ENCODE assay signal across 1 cellular context in the genomic region with DNA sequence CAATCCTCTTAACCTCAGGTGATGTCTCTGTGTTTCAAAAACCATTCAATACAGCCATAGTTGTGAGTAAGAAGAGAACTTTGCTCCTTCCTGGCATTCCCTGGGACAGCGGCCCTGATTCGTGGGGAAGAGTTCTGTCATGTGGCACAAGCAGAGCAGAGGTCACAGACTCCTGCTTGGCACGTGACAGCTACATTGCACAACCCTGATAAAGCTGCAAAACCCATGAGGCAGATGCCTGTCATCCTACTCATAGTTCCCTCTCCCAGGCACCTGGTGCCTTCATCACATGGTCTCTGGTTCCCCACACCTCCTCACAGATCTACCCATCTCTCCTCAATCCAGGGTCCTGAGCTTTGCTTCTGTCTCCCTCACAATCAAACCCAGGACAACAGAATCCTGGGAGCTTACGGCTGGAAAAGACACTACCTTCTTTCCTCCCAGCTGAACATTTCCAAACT.
TF ChIP-seq lines count a peak whose summit lies in the region.

No MANE protein-coding gene starts in this region.

TF ChIP-seq in HepG2, 621 proteins besides CTCF, POLR2A, EP300 and RAD21 (continued from another document and continues in another):
- TF ChIP-seq, protein P1, sequence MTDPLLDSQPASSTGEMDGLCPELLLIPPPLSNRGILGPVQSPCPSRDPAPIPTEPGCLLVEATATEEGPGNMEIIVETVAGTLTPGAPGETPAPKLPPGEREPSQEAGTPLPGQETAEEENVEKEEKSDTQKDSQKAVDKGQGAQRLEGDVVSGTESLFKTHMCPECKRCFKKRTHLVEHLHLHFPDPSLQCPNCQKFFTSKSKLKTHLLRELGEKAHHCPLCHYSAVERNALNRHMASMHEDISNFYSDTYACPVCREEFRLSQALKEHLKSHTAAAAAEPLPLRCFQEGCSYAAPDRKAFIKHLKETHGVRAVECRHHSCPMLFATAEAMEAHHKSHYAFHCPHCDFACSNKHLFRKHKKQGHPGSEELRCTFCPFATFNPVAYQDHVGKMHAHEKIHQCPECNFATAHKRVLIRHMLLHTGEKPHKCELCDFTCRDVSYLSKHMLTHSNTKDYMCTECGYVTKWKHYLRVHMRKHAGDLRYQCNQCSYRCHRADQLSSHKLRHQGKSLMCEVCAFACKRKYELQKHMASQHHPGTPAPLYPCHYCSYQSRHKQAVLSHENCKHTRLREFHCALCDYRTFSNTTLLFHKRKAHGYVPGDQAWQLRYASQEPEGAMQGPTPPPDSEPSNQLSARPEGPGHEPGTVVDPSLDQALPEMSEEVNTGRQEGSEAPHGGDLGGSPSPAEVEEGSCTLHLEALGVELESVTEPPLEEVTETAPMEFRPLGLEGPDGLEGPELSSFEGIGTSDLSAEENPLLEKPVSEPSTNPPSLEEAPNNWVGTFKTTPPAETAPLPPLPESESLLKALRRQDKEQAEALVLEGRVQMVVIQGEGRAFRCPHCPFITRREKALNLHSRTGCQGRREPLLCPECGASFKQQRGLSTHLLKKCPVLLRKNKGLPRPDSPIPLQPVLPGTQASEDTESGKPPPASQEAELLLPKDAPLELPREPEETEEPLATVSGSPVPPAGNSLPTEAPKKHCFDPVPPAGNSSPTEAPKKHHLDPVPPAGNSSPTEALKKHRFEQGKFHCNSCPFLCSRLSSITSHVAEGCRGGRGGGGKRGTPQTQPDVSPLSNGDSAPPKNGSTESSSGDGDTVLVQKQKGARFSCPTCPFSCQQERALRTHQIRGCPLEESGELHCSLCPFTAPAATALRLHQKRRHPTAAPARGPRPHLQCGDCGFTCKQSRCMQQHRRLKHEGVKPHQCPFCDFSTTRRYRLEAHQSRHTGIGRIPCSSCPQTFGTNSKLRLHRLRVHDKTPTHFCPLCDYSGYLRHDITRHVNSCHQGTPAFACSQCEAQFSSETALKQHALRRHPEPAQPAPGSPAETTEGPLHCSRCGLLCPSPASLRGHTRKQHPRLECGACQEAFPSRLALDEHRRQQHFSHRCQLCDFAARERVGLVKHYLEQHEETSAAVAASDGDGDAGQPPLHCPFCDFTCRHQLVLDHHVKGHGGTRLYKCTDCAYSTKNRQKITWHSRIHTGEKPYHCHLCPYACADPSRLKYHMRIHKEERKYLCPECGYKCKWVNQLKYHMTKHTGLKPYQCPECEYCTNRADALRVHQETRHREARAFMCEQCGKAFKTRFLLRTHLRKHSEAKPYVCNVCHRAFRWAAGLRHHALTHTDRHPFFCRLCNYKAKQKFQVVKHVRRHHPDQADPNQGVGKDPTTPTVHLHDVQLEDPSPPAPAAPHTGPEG (CRISPR knock-in tag; IDR thresholded peaks at IDR 0.05) = peak; percentile 92
- TF ChIP-seq, protein P2, sequence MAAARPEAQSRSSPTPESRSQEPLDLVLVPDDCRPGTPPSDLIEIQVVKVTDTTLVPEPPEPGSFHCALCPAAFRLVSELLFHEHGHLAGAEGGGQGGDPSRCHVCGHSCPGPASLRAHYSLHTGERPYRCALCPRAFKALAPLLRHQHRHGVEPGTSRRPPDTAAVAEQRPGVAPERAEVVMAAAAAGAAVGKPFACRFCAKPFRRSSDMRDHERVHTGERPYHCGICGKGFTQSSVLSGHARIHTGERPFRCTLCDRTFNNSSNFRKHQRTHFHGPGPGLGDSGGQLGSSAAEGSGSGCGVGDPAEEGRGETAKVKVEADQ (CRISPR knock-in tag; IDR thresholded peaks at IDR 0.05; ENCODE audit: borderline replicate concordance) = peak; percentile 95
- TF ChIP-seq HMG20A (CRISPR knock-in tag; IDR thresholded peaks at IDR 0.05; ENCODE audit: borderline replicate concordance) = peak; percentile 97
- TF ChIP-seq ZNF615 (CRISPR knock-in tag; IDR thresholded peaks at IDR 0.05; ENCODE audit: borderline replicate concordance) = peak; percentile 75; the same call in 1 of the 2 replicates
- no peak for TF ChIP-seq HNRNPLL (IDR thresholded peaks at IDR 0.05; ENCODE audit: low read depth, low read length, poor library complexity, severe bottlenecking)
- TF ChIP-seq, protein P3, sequence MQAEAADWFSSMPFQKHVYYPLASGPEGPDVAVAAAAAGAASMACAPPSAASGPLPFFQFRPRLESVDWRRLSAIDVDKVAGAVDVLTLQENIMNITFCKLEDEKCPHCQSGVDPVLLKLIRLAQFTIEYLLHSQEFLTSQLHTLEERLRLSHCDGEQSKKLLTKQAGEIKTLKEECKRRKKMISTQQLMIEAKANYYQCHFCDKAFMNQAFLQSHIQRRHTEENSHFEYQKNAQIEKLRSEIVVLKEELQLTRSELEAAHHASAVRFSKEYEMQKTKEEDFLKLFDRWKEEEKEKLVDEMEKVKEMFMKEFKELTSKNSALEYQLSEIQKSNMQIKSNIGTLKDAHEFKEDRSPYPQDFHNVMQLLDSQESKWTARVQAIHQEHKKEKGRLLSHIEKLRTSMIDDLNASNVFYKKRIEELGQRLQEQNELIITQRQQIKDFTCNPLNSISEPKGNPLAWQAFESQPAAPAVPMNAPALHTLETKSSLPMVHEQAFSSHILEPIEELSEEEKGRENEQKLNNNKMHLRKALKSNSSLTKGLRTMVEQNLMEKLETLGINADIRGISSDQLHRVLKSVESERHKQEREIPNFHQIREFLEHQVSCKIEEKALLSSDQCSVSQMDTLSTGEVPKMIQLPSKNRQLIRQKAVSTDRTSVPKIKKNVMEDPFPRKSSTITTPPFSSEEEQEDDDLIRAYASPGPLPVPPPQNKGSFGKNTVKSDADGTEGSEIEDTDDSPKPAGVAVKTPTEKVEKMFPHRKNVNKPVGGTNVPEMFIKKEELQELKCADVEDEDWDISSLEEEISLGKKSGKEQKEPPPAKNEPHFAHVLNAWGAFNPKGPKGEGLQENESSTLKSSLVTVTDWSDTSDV (CRISPR knock-in tag; IDR thresholded peaks at IDR 0.05) = peak; percentile 89; the same call in 1 of the 2 replicates
- TF ChIP-seq, protein P4, sequence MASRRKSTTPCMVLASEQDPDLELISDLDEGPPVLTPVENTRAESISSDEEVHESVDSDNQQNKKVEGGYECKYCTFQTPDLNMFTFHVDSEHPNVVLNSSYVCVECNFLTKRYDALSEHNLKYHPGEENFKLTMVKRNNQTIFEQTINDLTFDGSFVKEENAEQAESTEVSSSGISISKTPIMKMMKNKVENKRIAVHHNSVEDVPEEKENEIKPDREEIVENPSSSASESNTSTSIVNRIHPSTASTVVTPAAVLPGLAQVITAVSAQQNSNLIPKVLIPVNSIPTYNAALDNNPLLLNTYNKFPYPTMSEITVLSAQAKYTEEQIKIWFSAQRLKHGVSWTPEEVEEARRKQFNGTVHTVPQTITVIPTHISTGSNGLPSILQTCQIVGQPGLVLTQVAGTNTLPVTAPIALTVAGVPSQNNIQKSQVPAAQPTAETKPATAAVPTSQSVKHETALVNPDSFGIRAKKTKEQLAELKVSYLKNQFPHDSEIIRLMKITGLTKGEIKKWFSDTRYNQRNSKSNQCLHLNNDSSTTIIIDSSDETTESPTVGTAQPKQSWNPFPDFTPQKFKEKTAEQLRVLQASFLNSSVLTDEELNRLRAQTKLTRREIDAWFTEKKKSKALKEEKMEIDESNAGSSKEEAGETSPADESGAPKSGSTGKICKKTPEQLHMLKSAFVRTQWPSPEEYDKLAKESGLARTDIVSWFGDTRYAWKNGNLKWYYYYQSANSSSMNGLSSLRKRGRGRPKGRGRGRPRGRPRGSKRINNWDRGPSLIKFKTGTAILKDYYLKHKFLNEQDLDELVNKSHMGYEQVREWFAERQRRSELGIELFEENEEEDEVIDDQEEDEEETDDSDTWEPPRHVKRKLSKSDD (CRISPR knock-in tag; IDR thresholded peaks at IDR 0.05; ENCODE audit: low read depth) = peak; percentile 80; the same call in 1 of the 2 replicates
- peak; percentile 69; the same call in 1 of the 2 replicates for TF ChIP-seq ONECUT2 (CRISPR knock-in tag; IDR thresholded peaks at IDR 0.05)
- TF ChIP-seq FOXA1 (IDR thresholded peaks at IDR 0.05) = no peak
- TF ChIP-seq FOXA1 (CRISPR knock-in tag; IDR thresholded peaks at IDR 0.05) = peak; percentile 62
- no peak for TF ChIP-seq RBFOX2 (IDR thresholded peaks at IDR 0.05; ENCODE audit: low read depth, low read length)
- TF ChIP-seq ZNF83 (CRISPR knock-in tag; IDR thresholded peaks at IDR 0.05; ENCODE audit: borderline replicate concordance) = no peak
- peak; percentile 83 for TF ChIP-seq KDM2A (CRISPR knock-in tag; IDR thresholded peaks at IDR 0.05; ENCODE audit: borderline replicate concordance, low read depth)
- TF ChIP-seq SNRNP70 (IDR thresholded peaks at IDR 0.05; ENCODE audit: low read depth, low read length) = no peak
- no peak for TF ChIP-seq SRSF4 (IDR thresholded peaks at IDR 0.05; ENCODE audit: low read depth, low read length, poor library complexity, severe bottlenecking)
- TF ChIP-seq STAG1 (CRISPR knock-in tag; IDR thresholded peaks at IDR 0.05) = peak; percentile 50
- no peak for TF ChIP-seq ZFP41 (CRISPR knock-in tag; IDR thresholded peaks at IDR 0.05; ENCODE audit: borderline replicate concordance)
- TF ChIP-seq ZNF652 (CRISPR knock-in tag; IDR thresholded peaks at IDR 0.05; ENCODE audit: borderline replicate concordance, low read depth) = peak; percentile 87; the same call in 1 of the 2 replicates
- TF ChIP-seq ZNF792 (CRISPR knock-in tag; IDR thresholded peaks at IDR 0.05) = peak; percentile 96; the same call in 1 of the 2 replicates
- TF ChIP-seq, protein P5, sequence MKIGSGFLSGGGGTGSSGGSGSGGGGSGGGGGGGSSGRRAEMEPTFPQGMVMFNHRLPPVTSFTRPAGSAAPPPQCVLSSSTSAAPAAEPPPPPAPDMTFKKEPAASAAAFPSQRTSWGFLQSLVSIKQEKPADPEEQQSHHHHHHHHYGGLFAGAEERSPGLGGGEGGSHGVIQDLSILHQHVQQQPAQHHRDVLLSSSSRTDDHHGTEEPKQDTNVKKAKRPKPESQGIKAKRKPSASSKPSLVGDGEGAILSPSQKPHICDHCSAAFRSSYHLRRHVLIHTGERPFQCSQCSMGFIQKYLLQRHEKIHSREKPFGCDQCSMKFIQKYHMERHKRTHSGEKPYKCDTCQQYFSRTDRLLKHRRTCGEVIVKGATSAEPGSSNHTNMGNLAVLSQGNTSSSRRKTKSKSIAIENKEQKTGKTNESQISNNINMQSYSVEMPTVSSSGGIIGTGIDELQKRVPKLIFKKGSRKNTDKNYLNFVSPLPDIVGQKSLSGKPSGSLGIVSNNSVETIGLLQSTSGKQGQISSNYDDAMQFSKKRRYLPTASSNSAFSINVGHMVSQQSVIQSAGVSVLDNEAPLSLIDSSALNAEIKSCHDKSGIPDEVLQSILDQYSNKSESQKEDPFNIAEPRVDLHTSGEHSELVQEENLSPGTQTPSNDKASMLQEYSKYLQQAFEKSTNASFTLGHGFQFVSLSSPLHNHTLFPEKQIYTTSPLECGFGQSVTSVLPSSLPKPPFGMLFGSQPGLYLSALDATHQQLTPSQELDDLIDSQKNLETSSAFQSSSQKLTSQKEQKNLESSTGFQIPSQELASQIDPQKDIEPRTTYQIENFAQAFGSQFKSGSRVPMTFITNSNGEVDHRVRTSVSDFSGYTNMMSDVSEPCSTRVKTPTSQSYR (CRISPR knock-in tag; IDR thresholded peaks at IDR 0.05; ENCODE audit: borderline replicate concordance) = peak; percentile 90
- TF ChIP-seq, protein P6, sequence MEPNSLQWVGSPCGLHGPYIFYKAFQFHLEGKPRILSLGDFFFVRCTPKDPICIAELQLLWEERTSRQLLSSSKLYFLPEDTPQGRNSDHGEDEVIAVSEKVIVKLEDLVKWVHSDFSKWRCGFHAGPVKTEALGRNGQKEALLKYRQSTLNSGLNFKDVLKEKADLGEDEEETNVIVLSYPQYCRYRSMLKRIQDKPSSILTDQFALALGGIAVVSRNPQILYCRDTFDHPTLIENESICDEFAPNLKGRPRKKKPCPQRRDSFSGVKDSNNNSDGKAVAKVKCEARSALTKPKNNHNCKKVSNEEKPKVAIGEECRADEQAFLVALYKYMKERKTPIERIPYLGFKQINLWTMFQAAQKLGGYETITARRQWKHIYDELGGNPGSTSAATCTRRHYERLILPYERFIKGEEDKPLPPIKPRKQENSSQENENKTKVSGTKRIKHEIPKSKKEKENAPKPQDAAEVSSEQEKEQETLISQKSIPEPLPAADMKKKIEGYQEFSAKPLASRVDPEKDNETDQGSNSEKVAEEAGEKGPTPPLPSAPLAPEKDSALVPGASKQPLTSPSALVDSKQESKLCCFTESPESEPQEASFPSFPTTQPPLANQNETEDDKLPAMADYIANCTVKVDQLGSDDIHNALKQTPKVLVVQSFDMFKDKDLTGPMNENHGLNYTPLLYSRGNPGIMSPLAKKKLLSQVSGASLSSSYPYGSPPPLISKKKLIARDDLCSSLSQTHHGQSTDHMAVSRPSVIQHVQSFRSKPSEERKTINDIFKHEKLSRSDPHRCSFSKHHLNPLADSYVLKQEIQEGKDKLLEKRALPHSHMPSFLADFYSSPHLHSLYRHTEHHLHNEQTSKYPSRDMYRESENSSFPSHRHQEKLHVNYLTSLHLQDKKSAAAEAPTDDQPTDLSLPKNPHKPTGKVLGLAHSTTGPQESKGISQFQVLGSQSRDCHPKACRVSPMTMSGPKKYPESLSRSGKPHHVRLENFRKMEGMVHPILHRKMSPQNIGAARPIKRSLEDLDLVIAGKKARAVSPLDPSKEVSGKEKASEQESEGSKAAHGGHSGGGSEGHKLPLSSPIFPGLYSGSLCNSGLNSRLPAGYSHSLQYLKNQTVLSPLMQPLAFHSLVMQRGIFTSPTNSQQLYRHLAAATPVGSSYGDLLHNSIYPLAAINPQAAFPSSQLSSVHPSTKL (CRISPR knock-in tag; IDR thresholded peaks at IDR 0.05) = peak; percentile 99
- TF ChIP-seq, protein P7, sequence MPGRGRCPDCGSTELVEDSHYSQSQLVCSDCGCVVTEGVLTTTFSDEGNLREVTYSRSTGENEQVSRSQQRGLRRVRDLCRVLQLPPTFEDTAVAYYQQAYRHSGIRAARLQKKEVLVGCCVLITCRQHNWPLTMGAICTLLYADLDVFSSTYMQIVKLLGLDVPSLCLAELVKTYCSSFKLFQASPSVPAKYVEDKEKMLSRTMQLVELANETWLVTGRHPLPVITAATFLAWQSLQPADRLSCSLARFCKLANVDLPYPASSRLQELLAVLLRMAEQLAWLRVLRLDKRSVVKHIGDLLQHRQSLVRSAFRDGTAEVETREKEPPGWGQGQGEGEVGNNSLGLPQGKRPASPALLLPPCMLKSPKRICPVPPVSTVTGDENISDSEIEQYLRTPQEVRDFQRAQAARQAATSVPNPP (CRISPR knock-in tag; IDR thresholded peaks at IDR 0.05) = peak; percentile 42; the same call in 1 of the 2 replicates
- TF ChIP-seq, protein P8, sequence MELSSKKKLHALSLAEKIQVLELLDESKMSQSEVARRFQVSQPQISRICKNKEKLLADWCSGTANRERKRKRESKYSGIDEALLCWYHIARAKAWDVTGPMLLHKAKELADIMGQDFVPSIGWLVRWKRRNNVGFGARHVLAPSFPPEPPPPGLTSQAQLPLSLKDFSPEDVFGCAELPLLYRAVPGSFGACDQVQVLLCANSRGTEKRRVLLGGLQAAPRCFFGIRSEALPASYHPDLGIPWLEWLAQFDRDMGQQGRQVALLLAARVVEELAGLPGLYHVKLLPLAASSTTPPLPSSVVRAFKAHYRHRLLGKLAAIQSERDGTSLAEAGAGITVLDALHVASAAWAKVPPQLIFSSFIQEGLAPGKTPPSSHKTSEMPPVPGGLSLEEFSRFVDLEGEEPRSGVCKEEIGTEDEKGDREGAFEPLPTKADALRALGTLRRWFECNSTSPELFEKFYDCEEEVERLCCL (CRISPR knock-in tag; IDR thresholded peaks at IDR 0.05; ENCODE audit: borderline replicate concordance) = 0 out of 2 replicates have a peak, but pooled peaks have one; percentile 84
- TF ChIP-seq SYNCRIP (IDR thresholded peaks at IDR 0.05; ENCODE audit: insufficient read depth, low read depth, low read length) = no peak
- TF ChIP-seq, protein P9, sequence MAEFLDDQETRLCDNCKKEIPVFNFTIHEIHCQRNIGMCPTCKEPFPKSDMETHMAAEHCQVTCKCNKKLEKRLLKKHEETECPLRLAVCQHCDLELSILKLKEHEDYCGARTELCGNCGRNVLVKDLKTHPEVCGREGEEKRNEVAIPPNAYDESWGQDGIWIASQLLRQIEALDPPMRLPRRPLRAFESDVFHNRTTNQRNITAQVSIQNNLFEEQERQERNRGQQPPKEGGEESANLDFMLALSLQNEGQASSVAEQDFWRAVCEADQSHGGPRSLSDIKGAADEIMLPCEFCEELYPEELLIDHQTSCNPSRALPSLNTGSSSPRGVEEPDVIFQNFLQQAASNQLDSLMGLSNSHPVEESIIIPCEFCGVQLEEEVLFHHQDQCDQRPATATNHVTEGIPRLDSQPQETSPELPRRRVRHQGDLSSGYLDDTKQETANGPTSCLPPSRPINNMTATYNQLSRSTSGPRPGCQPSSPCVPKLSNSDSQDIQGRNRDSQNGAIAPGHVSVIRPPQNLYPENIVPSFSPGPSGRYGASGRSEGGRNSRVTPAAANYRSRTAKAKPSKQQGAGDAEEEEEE (CRISPR knock-in tag; IDR thresholded peaks at IDR 0.05; ENCODE audit: borderline replicate concordance) = no peak
